In the genomic region with DNA sequence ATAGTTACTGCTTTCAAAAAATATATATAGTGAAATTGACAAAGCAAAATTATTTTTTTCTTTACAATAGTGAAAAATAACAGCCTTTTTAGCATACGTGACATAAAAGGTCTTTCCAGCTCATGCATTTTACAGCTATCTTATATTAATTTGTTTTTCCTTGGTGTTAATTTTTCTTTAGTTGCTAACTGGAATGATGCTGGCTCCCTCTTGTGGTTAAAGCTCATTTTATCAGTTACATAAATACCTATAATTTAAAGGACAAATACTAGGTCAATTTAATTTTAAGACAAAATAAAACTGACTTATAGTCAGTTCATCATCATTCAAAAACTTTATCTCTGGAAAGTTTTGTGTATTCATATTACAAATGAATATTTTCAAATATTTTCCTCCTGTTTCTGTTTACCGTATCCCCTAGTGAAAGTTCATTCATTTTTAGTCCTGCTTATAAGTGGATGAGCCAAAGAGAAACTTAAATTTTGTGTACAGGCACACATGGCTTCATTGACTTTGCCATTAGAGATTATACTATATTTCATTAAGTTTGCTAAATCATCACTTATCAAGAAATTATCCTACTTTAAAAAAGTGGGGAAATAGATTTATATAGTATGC, we compare ENCODE assay signal across 8 cellular contexts. TPM values are rescaled to one million over a fixed set of nuclear protein-coding genes. Genes with fewer than 3 reads are reported as not detected.
DNase-seq lines count a peak whose midpoint lies in the region; ATAC-seq, FAIRE-seq and TF ChIP-seq lines count a peak whose summit lies in the region.

No MANE protein-coding gene starts in this region.

- H3K36me3 ChIP-seq in DND-41 (ENCODE audit: insufficient read depth, low read length): peaks cover 24% of the 10 kb centered on the region; the same call in 1 of the 2 replicates
- peaks cover 7% of the 10 kb centered on the region; the same call in 1 of the 2 replicates for H3K36me3 ChIP-seq in Karpas-422 (ENCODE audit: insufficient read depth, low read length)
- H3K36me3 ChIP-seq in adipocyte (ENCODE audit: control insufficient read depth, insufficient read depth, low read length, severe bottlenecking): peaks cover 16% of the 10 kb centered on the region
- peaks cover 10% of the 10 kb centered on the region in 2 donors for H3K36me3 ChIP-seq in kidney (ENCODE audit: control insufficient read depth in 1 of 2, insufficient read depth in 2 of 2, low read length in 2 of 2)
- H3K36me3 ChIP-seq in neuronal stem cell (replicated peaks in 1 of 2; ENCODE audit: control insufficient read depth in 2 of 2, insufficient read depth in 2 of 2, low read length in 2 of 2): peaks cover 5 to 38% of the 10 kb centered on the region in 2 donors

- H4K20me1 ChIP-seq in DND-41 (ENCODE audit: insufficient read depth, low read length) (no peaks in the 10 kb centered on the region), Karpas-422 (ENCODE audit: insufficient read depth, low read depth, low read length) (no peaks in the 10 kb centered on the region)

- H2BK15ac ChIP-seq in neuronal stem cell (ENCODE audit: low read length): no peak overlapping the region

- no peak overlapping the region for H3K23ac ChIP-seq in neuronal stem cell (ENCODE audit: low read depth, low read length, poor library complexity)

- no peak overlapping the region for H2AK5ac ChIP-seq in neuronal stem cell (ENCODE audit: low read depth, low read length)

- no peak overlapping the region for H2BK120ac ChIP-seq in neuronal stem cell (ENCODE audit: low read depth, low read length)

- H3K79me1 ChIP-seq in neuronal stem cell (ENCODE audit: low read depth, low read length): no peaks in the 10 kb centered on the region

- H3K14ac ChIP-seq in neuronal stem cell (ENCODE audit: low read length): no peak overlapping the region

- DNase-seq in DND-41: no peak
- peak; percentile 81 for DNase-seq in Karpas-422
- DNase-seq in adipocyte (ENCODE audit: low read depth): peak; percentile 77
- DNase-seq in kidney: no peak
- no peak for DNase-seq in effector CD8-positive, alpha-beta T cell (lab: John Stamatoyannopoulos, UW)
- no peak for DNase-seq in neuronal stem cell (ENCODE audit: low spot score)

- H3K4me2 ChIP-seq in DND-41 (ENCODE audit: insufficient read depth, low read length) (no peak overlapping the region), Karpas-422 (ENCODE audit: low read depth, low read length, poor library complexity, severe bottlenecking) (no peak overlapping the region), neuronal stem cell (ENCODE audit: insufficient read depth, low read length, poor library complexity, severe bottlenecking) (no peak overlapping the region)

- H3K4me1 ChIP-seq in DND-41 (ENCODE audit: insufficient read depth, low read length) (no peaks in the 10 kb centered on the region), Karpas-422 (ENCODE audit: low read length) (peaks cover 5% of the 10 kb centered on the region; the same call in 1 of the 2 replicates), adipocyte (ENCODE audit: control insufficient read depth, insufficient read depth, low read length) (no peaks in the 10 kb centered on the region), kidney (ENCODE audit: control insufficient read depth in 1 of 2, insufficient read depth in 1 of 2, low read depth in 1 of 2, low read length in 2 of 2) (no peaks in the 10 kb centered on the region), neuronal stem cell (ENCODE audit: control insufficient read depth in 2 of 2, insufficient read depth in 1 of 2, low read depth in 1 of 2, low read length in 2 of 2) (no peaks in the 10 kb centered on the region)

- H3K79me2 ChIP-seq in DND-41 (ENCODE audit: insufficient read depth, low read length): no peaks in the 10 kb centered on the region
- no peaks in the 10 kb centered on the region for H3K79me2 ChIP-seq in Karpas-422 (ENCODE audit: low read length)

- H3K9me2 ChIP-seq in Karpas-422 (replicated peaks; ENCODE audit: insufficient read depth, low read length): no peaks in the 10 kb centered on the region

- H3K18ac ChIP-seq in neuronal stem cell (ENCODE audit: low read length): no peak overlapping the region

- H3K4ac ChIP-seq in neuronal stem cell (ENCODE audit: low read length): no peak overlapping the region

- H3K4me3 ChIP-seq in DND-41 (ENCODE audit: low read depth in 1 of 2, low read length in 2 of 2) (no peak overlapping the region), Karpas-422 (ENCODE audit: low read length) (no peak overlapping the region), adipocyte (ENCODE audit: low read length) (no peak overlapping the region), kidney (ENCODE audit: low read length in 2 of 2) (no peak overlapping the region), neuronal stem cell (ENCODE audit: low read length in 2 of 2) (no peak overlapping the region)

- no peak overlapping the region for H4K91ac ChIP-seq in neuronal stem cell (ENCODE audit: low read depth, low read length, poor library complexity)

- H3K27me3 ChIP-seq in DND-41 (ENCODE audit: insufficient read depth, low read length, poor library complexity): no peaks in the 10 kb centered on the region
- no peaks in the 10 kb centered on the region for H3K27me3 ChIP-seq in Karpas-422 (ENCODE audit: low read length)
- H3K27me3 ChIP-seq in adipocyte (replicated peaks; ENCODE audit: control insufficient read depth, insufficient read depth, low read length): no peaks in the 10 kb centered on the region
- no peaks in the 10 kb centered on the region for H3K27me3 ChIP-seq in neuronal stem cell (ENCODE audit: control insufficient read depth in 3 of 3, insufficient read depth in 3 of 3, low read depth in 1 of 3, low read length in 3 of 3)

- no CpG with 5 or more reads among the region's 2 CpGs for WGBS in neuronal stem cell (ENCODE audit: extremely low coverage in 2 of 2, insufficient read length in 2 of 2, insufficient replicate concordance in 1 of 2), 2 donors

- H2BK5ac ChIP-seq in neuronal stem cell (ENCODE audit: low read length): no peak overlapping the region

- H2BK12ac ChIP-seq in neuronal stem cell (ENCODE audit: low read length): no peak overlapping the region

- TF ChIP-seq CTCF in DND-41 (IDR thresholded peaks at IDR 0.05; ENCODE audit: borderline replicate concordance, extremely low read depth, low read length, poor library complexity, severe bottlenecking): peak; percentile 61
- peak; percentile 33 for TF ChIP-seq CTCF in kidney (IDR thresholded peaks at IDR 0.05; ENCODE audit: borderline replicate concordance, extremely low read depth, insufficient read depth)

- no peak overlapping the region for H2AFZ ChIP-seq in DND-41 (ENCODE audit: low read depth, low read length)
- no peak overlapping the region for H2AFZ ChIP-seq in Karpas-422 (ENCODE audit: low read length)
- H2AFZ ChIP-seq in neuronal stem cell (ENCODE audit: low read length): no peak overlapping the region

- H3K9me3 ChIP-seq in DND-41 (ENCODE audit: insufficient read depth, low read length, severe bottlenecking) (no peaks in the 10 kb centered on the region), Karpas-422 (ENCODE audit: low read length) (no peaks in the 10 kb centered on the region), adipocyte (ENCODE audit: control insufficient read depth, low read length) (no peaks in the 10 kb centered on the region), kidney (ENCODE audit: control insufficient read depth in 1 of 2, low read length in 2 of 2) (no peaks in the 10 kb centered on the region), neuronal stem cell (replicated peaks in 1 of 2; ENCODE audit: control insufficient read depth in 2 of 2, insufficient read depth in 1 of 2, low read depth in 1 of 2, low read length in 2 of 2) (no peaks in the 10 kb centered on the region)

- H3K9ac ChIP-seq in DND-41 (ENCODE audit: low read depth, low read length) (no peak overlapping the region), Karpas-422 (ENCODE audit: low read length) (no peak overlapping the region), adipocyte (ENCODE audit: low read length) (no peak overlapping the region), kidney (ENCODE audit: low read length in 2 of 2) (no peak overlapping the region), neuronal stem cell (ENCODE audit: low read depth, low read length, poor library complexity) (no peak overlapping the region)

- H4K8ac ChIP-seq in neuronal stem cell (ENCODE audit: low read depth, low read length): no peak overlapping the region

- FAIRE-seq in kidney (lab: Jason Lieb, UNC): peak; percentile 96

- H3K27ac ChIP-seq in DND-41 (ENCODE audit: low read length): no peak overlapping the region
- no peak overlapping the region for H3K27ac ChIP-seq in Karpas-422 (ENCODE audit: low read length)
- no peak overlapping the region for H3K27ac ChIP-seq in kidney (ENCODE audit: low read depth in 2 of 2, low read length in 2 of 2)
- no peak overlapping the region for H3K27ac ChIP-seq in neuronal stem cell (replicated peaks; ENCODE audit: low read length)

- ATAC-seq in DND-41 (ENCODE audit: insufficient read depth, low read depth) (peak; percentile 48; the same call in 1 of the 3 replicates), HG02763 (IDR thresholded peaks at IDR 0.05; ENCODE audit: unreplicated experiment) (no peak), GM18502 (IDR thresholded peaks at IDR 0.05; ENCODE audit: poor library complexity, unreplicated experiment) (no peak)

- intact Hi-C loops in kidney (cut with DNase I): no loop called here

RNA-seq across cellular contexts. Expression of a gene that starts 9.9 kb away (rescaled TPM):
- 57.6 and 75.7 TPM in 2 replicates for total RNA-seq in Karpas-422 (2014; rRNA removed; shearing (Covaris generic); ENCODE audit: low replicate concordance)
- 28.4 TPM for total RNA-seq in kidney
- 16.6 TPM for polyA plus RNA-seq in kidney (ENCODE audit: insufficient read depth, low read depth, low replicate concordance)
- 18.9 TPM for polyA plus RNA-seq in neuronal stem cell (2013, experiment 1 of 2)
- 19.4 TPM for polyA plus RNA-seq in neuronal stem cell (2013, experiment 2 of 2)

RNA-seq across cellular contexts. Expression of a gene that starts 54.5 kb away (rescaled TPM):
- 11.2 and 11.7 TPM in 2 replicates for total RNA-seq in Karpas-422 (2014; rRNA removed; shearing (Covaris generic); ENCODE audit: low replicate concordance)
- 8.4 TPM for total RNA-seq in kidney
- 4.3 TPM for polyA plus RNA-seq in kidney (ENCODE audit: insufficient read depth, low read depth, low replicate concordance)
- 9.5 TPM for polyA plus RNA-seq in neuronal stem cell (2013, experiment 1 of 2)
- polyA plus RNA-seq in neuronal stem cell (2013, experiment 2 of 2): 9.6 TPM

Comparison
In these comparisons a context has a peak if more than half of its experiments do, and no peak if none do; other contexts are left out.
1. DNase-seq: peak in Karpas-422 (single experiment) and adipocyte (single experiment); none in DND-41 (single experiment), kidney (single experiment), effector CD8-positive, alpha-beta T cell (single experiment) and neuronal stem cell (single experiment).